ENCODE assay signal across 14 cellular contexts in genomic region chr11:8775341-8776133, GRCh38.
DNase-seq lines count a peak whose midpoint lies in the region; ATAC-seq lines count a peak whose summit lies in the region.
"Had no signal": no experiment of that assay in that cellular context is flagged by ENCODE, and none has a peak within 500 bp of the region (broad histone marks: within the 10 kb centered on the region; RNA-seq: fewer than 3 reads in every experiment).

No MANE protein-coding gene starts in this region.

- no peak overlapping the region for H3K9ac ChIP-seq in trophoblast cell (ENCODE audit: low read length)
- H3K9ac ChIP-seq: KMS-11 had no signal

- H3K27me3 ChIP-seq in trophoblast cell (ENCODE audit: insufficient read depth, low read length) = no peaks in the 10 kb centered on the region
- H3K27me3 ChIP-seq: neutrophil had no signal

- peak; percentile 9 for ATAC-seq in Right ventricle myocardium inferior
- peak; percentile 2 for ATAC-seq in left ventricle myocardium superior
- no peak for ATAC-seq in HG03039 (IDR thresholded peaks at IDR 0.05; ENCODE audit: unreplicated experiment)
- ATAC-seq: T-helper 17 cell had no signal

- no peaks in the 10 kb centered on the region for H3K36me3 ChIP-seq in trophoblast cell (ENCODE audit: control insufficient read depth in 1 of 2, insufficient read depth in 2 of 2, low read length in 2 of 2)
- H3K36me3 ChIP-seq: neutrophil had no signal

- peaks cover 6 to 13% of the 10 kb centered on the region in 2 experiments for H3K4me1 ChIP-seq in trophoblast cell (ENCODE audit: control insufficient read depth in 1 of 2, insufficient read depth in 2 of 2, low read length in 2 of 2)

- no peak overlapping the region for H2AK5ac ChIP-seq in trophoblast cell (ENCODE audit: low read length)

- peak overlapping the region; percentile 3 for H3K18ac ChIP-seq in trophoblast cell (ENCODE audit: low read length)

- no peaks in the 10 kb centered on the region for H3K79me2 ChIP-seq in trophoblast cell (ENCODE audit: control insufficient read depth, insufficient read depth, low read length, poor library complexity)

- H2BK5ac ChIP-seq in trophoblast cell (ENCODE audit: low read depth, low read length, poor library complexity) = no peak overlapping the region

- H3K4me3 ChIP-seq in trophoblast cell (ENCODE audit: low read depth, low read length) = no peak overlapping the region

- H3K79me1 ChIP-seq in trophoblast cell (ENCODE audit: low read length) = no peaks in the 10 kb centered on the region

- intact Hi-C loops in Right ventricle myocardium inferior (cut with DNase I) (no loop called here), cardiac septum (cut with DNase I) (no loop called here), left ventricle myocardium superior (cut with micrococcal nuclease) (no loop called here)

- H3K4ac ChIP-seq in trophoblast cell (ENCODE audit: low read depth, low read length) = no peak overlapping the region

- H2AFZ ChIP-seq in trophoblast cell (ENCODE audit: insufficient read depth, low read length, poor library complexity) = no peak overlapping the region

- H4K8ac ChIP-seq in trophoblast cell (ENCODE audit: low read depth, low read length) = no peak overlapping the region

- no CpG with 5 or more reads among the region's 5 CpGs for WGBS in trophoblast cell (ENCODE audit: extremely low coverage, insufficient coverage, insufficient read length)

- no peak overlapping the region for H3K14ac ChIP-seq in trophoblast cell (ENCODE audit: low read length)

- H3K23ac ChIP-seq in trophoblast cell (ENCODE audit: low read length) = no peak overlapping the region

- DNase-seq in Right ventricle myocardium inferior (ENCODE audit: missing footprints) (no peak), cardiac septum (ENCODE audit: low spot score) (no peak), left ventricle myocardium superior (no peak), trophoblast cell (no peak), GF-D8 (lab: John Stamatoyannopoulos, UW) (no peak), H4 (ENCODE audit: low spot score) (no peak)
- DNase-seq in stimulated activated CD4-positive, alpha-beta T cell treated with anti-CD3 and anti-CD28 coated beads, Interleukin-4, amount 100 ng/mL, for 4 hours = no peak
- DNase-seq: 8988T; activated CD4-positive, alpha-beta T cell treated with anti-CD3 and anti-CD28 coated beads, Interleukin-2, amount 50 U/mL, for 4 hours; NCI-H2081; T-helper 17 cell had no signal

- no peak overlapping the region for H3K27ac ChIP-seq in trophoblast cell (ENCODE audit: low read depth, low read length)
- H3K27ac ChIP-seq: KMS-11, neutrophil had no signal

- no peak overlapping the region for H3K4me2 ChIP-seq in trophoblast cell (ENCODE audit: low read length)
- H3K4me2 ChIP-seq: KMS-11 had no signal

- no peak overlapping the region for H2BK12ac ChIP-seq in trophoblast cell (ENCODE audit: low read length)

- no peak overlapping the region for H4K12ac ChIP-seq in trophoblast cell (ENCODE audit: low read depth, low read length)

- H2BK120ac ChIP-seq in trophoblast cell (ENCODE audit: insufficient read depth, low read length, poor library complexity) = no peak overlapping the region

- no peak overlapping the region for H4K91ac ChIP-seq in trophoblast cell (ENCODE audit: low read depth, low read length)

- H3K9me3 ChIP-seq in trophoblast cell (ENCODE audit: insufficient read depth, low read depth, low read length) = no peaks in the 10 kb centered on the region
- H3K9me3 ChIP-seq: neutrophil had no signal
